30 cellular contexts compared by ENCODE assay signal in the genomic region with DNA sequence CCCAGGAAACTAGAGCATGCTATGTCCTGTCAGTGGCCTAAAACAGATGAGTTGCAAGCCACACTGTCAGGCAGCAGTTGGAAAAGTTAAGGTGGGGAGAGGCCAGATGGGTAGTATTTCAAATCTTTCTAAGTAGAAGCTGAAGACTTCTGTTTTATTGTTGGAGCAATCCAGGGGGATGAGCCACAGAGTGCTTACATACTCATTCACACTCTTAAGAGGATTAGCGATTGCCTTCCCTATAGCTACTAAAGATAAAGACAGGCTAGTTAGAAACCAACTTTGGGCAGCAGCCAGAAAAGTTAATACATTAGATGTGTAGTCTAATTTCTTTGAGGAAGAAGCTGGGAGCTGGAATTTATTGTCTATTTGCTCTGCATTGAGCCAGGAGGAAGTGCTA.
"Had no signal": no experiment of that assay in that cellular context is flagged by ENCODE, and none has a peak within 500 bp of the region (broad histone marks: within the 10 kb centered on the region; RNA-seq: fewer than 3 reads in every experiment).

No MANE protein-coding gene starts in this region.

- H3K27ac ChIP-seq: adrenal gland, body of pancreas, epithelial cell of prostate, left ventricle myocardium inferior, parathyroid adenoma, psoas muscle, right atrium auricular region, suprapubic skin, tibial artery, upper lobe of right lung, VCaP had no signal

- FAIRE-seq: colon, endometrium, frontal cortex, TTC549 had no signal

- H3K36me3 Mint-ChIP-seq: activated naive CD8-positive, alpha-beta T cell treated with anti-CD3 and anti-CD28 coated beads for 36 hours; naive B cell had no signal

- H3K4me1 ChIP-seq: adrenal gland, body of pancreas, left ventricle myocardium inferior, parathyroid adenoma, psoas muscle, right atrium auricular region, suprapubic skin, tibial artery, upper lobe of right lung had no signal

- H3K36me3 ChIP-seq: adrenal gland, left ventricle myocardium inferior, right atrium auricular region, suprapubic skin, tibial artery, upper lobe of right lung had no signal

- H3K4me3 Mint-ChIP-seq: activated naive CD4-positive, alpha-beta T cell treated with anti-CD3 and anti-CD28 coated beads for 36 hours; activated naive CD8-positive, alpha-beta T cell treated with anti-CD3 and anti-CD28 coated beads for 36 hours; naive B cell had no signal

- H3K9me3 ChIP-seq: adrenal gland, upper lobe of right lung had no signal

- H3K27me3 Mint-ChIP-seq: activated naive CD8-positive, alpha-beta T cell treated with anti-CD3 and anti-CD28 coated beads for 36 hours; naive B cell had no signal

- DNase-seq: activated CD4-positive, alpha-beta T cell treated with anti-CD3 and anti-CD28 coated beads for 48 hours; activated CD4-positive, alpha-beta T cell treated with anti-CD3 and anti-CD28 coated beads, Interleukin-2, amount 50 U/mL, for 48 hours; activated CD8-positive, alpha-beta memory T cell treated with anti-CD3 and anti-CD28 coated beads for 24 hours; activated effector memory CD4-positive, alpha-beta T cell treated with Interleukin-2 at 50 U/mL for 16 hours; activated naive CD4-positive, alpha-beta T cell treated with anti-CD3 and anti-CD28 coated beads for 36 hours; activated naive CD8-positive, alpha-beta T cell treated with anti-CD3 and anti-CD28 coated beads for 36 hours; adrenal gland; aorta; body of pancreas; dermis blood vessel endothelial cell; effector CD4-positive, alpha-beta T cell; islet precursor cell; left ventricle myocardium inferior; naive B cell; occipital lobe; psoas muscle; stimulated activated naive CD4-positive, alpha-beta T cell; tibial artery; upper lobe of right lung had no signal

- ATAC-seq: activated CD4-positive, CD25-positive, alpha-beta regulatory T cell treated with anti-CD3 and anti-CD28 coated beads, Interleukin-2, amount 50 U/mL, for 24 hours; body of pancreas; psoas muscle; upper lobe of right lung had no signal

- H3K79me2 ChIP-seq: parathyroid adenoma had no signal

- H2AFZ ChIP-seq: parathyroid adenoma had no signal

- H3K27me3 ChIP-seq: adrenal gland, body of pancreas, right atrium auricular region, suprapubic skin, tibial artery, upper lobe of right lung had no signal

- H3K4me3 ChIP-seq: adrenal gland, body of pancreas, left ventricle myocardium inferior, lung, psoas muscle, right atrium auricular region, suprapubic skin, tibial artery, upper lobe of right lung had no signal

- H3K27ac Mint-ChIP-seq: activated naive CD4-positive, alpha-beta T cell treated with anti-CD3 and anti-CD28 coated beads for 36 hours; activated naive CD8-positive, alpha-beta T cell treated with anti-CD3 and anti-CD28 coated beads for 36 hours had no signal

- H3K9ac ChIP-seq: parathyroid adenoma had no signal

- H3K4me1 Mint-ChIP-seq: activated naive CD8-positive, alpha-beta T cell treated with anti-CD3 and anti-CD28 coated beads for 36 hours; naive B cell had no signal
